In genomic region chr17:40071720-40072480, GRCh38 we compare ENCODE assay signal across 1 cellular context.
TF ChIP-seq lines count a peak whose summit lies in the region.

No MANE protein-coding gene starts in this region.

TF ChIP-seq in WTC11, 78 proteins besides CTCF, POLR2A, EP300 and RAD21 (continued from another document):
- no peak for TF ChIP-seq PRDM15 (CRISPR knock-in tag; IDR thresholded peaks at IDR 0.05)
- TF ChIP-seq FOXJ3 (CRISPR knock-in tag; IDR thresholded peaks at IDR 0.05; ENCODE audit: borderline replicate concordance): no peak
- TF ChIP-seq E2F5 (CRISPR knock-in tag; IDR thresholded peaks at IDR 0.05): no peak
- TF ChIP-seq GABPB1 (CRISPR knock-in tag; IDR thresholded peaks at IDR 0.05): no peak; the same call in 1 of the 2 replicates
- no peak for TF ChIP-seq ELF4 (CRISPR knock-in tag; IDR thresholded peaks at IDR 0.05; ENCODE audit: low read depth)
- TF ChIP-seq ZNF671 (CRISPR knock-in tag; IDR thresholded peaks at IDR 0.05): no peak
- no peak for TF ChIP-seq JUN (CRISPR knock-in tag; IDR thresholded peaks at IDR 0.05)
- no peak for TF ChIP-seq TP53 (CRISPR knock-in tag; IDR thresholded peaks at IDR 0.05)
- TF ChIP-seq CREB1 (CRISPR knock-in tag; IDR thresholded peaks at IDR 0.05): no peak
